ENCODE assay signal across 34 cellular contexts in genomic region chr10:33600381-33600780, GRCh38.
DNase-seq lines count a peak whose midpoint lies in the region; ATAC-seq and TF ChIP-seq lines count a peak whose summit lies in the region.
"Had no signal": no experiment of that assay in that cellular context is flagged by ENCODE, and none has a peak within 500 bp of the region (broad histone marks: within the 10 kb centered on the region; RNA-seq: fewer than 3 reads in every experiment).

No MANE protein-coding gene starts in this region.

- no peak for ATAC-seq in stimulated activated effector memory CD8-positive, alpha-beta T cell treated with anti-CD3 and anti-CD28 coated beads, Interleukin-12 subunit alpha, Interleukin-12 subunit beta, amount 100 ng/mL, for 72 hours
- ATAC-seq: gastroesophageal sphincter; GM12878; left lobe of liver; right lobe of liver; stimulated activated memory B cell treated with anti-CD40 and anti-IgM and Interleukin-4, amounts not matched to agents 10 μg/mL and 1 μg/mL and 100 μg/mL, for 72 hours; upper lobe of right lung had no signal

- H3K9me3 ChIP-seq in adipocyte (ENCODE audit: control insufficient read depth, low read length), result peaks cover 14% of the 10 kb centered on the region
- H3K9me3 ChIP-seq: gastroesophageal sphincter, Peyer's patch, right lobe of liver, SJCRH30, upper lobe of right lung had no signal

- H3K4me3 ChIP-seq in adipocyte (ENCODE audit: low read length), result no peak overlapping the region
- no peak overlapping the region for H3K4me3 ChIP-seq in retinal pigment epithelial cell (ENCODE audit: low read length)
- H3K4me3 ChIP-seq: gastroesophageal sphincter, GM12878, neural progenitor cell, Peyer's patch, right lobe of liver, SJCRH30, upper lobe of right lung had no signal

- peaks cover 13% of the 10 kb centered on the region for H3K4me1 Mint-ChIP-seq in HFFc6 (ENCODE audit: low read depth)
- no peaks in the 10 kb centered on the region for H3K4me1 Mint-ChIP-seq in stimulated activated effector memory CD8-positive, alpha-beta T cell treated with anti-CD3 and anti-CD28 coated beads, Interleukin-12 subunit alpha, Interleukin-12 subunit beta, amount 100 ng/mL, for 72 hours
- H3K4me1 Mint-ChIP-seq: activated CD4-positive, alpha-beta memory T cell treated with anti-CD3 and anti-CD28 coated beads, Interleukin-2, amount 10 ng/mL, durations not matched to agents 7 days and 5 days; brain; neural progenitor cell; stimulated activated memory B cell treated with anti-CD40 and anti-IgM and Interleukin-4, amounts not matched to agents 10 μg/mL and 1 μg/mL and 100 μg/mL, for 72 hours had no signal

- no peak overlapping the region for H3K9ac ChIP-seq in adipocyte (ENCODE audit: low read length)
- H3K9ac ChIP-seq: neural progenitor cell had no signal

- no peaks in the 10 kb centered on the region for H3K36me3 ChIP-seq in adipocyte (ENCODE audit: control insufficient read depth, insufficient read depth, low read length, severe bottlenecking)
- H3K36me3 ChIP-seq: gastroesophageal sphincter, neural progenitor cell, Peyer's patch, right lobe of liver, SJCRH30, upper lobe of right lung had no signal

- DNase-seq in HFFc6 (peak; percentile 27), adipocyte (ENCODE audit: low read depth) (peak; percentile 31), fibroblast of peridontal ligament (ENCODE audit: extremely low read depth) (peak; percentile 38), retinal pigment epithelial cell (ENCODE audit: low read depth) (peak; percentile 0), NCI-H2171 treated with DMSO at 0.1 percent for 48 hours (lab: John Stamatoyannopoulos, UW) (no peak)
- DNase-seq in activated CD4-positive, CD25-positive, alpha-beta regulatory T cell (lab: John Stamatoyannopoulos, UW), result no peak
- no peak for DNase-seq in stimulated activated effector memory CD8-positive, alpha-beta T cell treated with anti-CD3 and anti-CD28 coated beads, Interleukin-12 subunit alpha, Interleukin-12 subunit beta, amount 100 ng/mL, for 72 hours (ENCODE audit: low spot score in 2 of 2)
- DNase-seq: activated CD4-positive, alpha-beta memory T cell treated with anti-CD3 and anti-CD28 coated beads, Interleukin-2, amount 10 ng/mL, durations not matched to agents 7 days and 5 days; activated CD4-positive, alpha-beta T cell treated with anti-CD3 and anti-CD28 coated beads for 1 hour; C1 segment of cervical spinal cord; DND-41; effector CD8-positive, alpha-beta T cell; erythroblast; GOT3; hippocampal formation; mesendoderm; NCI-H1694; NCI-H2171; NCI-H526 treated with DMSO at 0.1 percent for 48 hours; Peyer's patch; right lobe of liver; SJCRH30; stimulated activated CD4-positive, alpha-beta T cell treated with anti-CD3 and anti-CD28 coated beads, Interleukin-4, amount 100 ng/mL, for 24 hours; substantia nigra; T-helper 1 cell; upper lobe of right lung had no signal

- no peaks in the 10 kb centered on the region for H3K4me1 ChIP-seq in adipocyte (ENCODE audit: control insufficient read depth, insufficient read depth, low read length)
- H3K4me1 ChIP-seq: gastroesophageal sphincter, neural progenitor cell, Peyer's patch, right lobe of liver, SJCRH30, upper lobe of right lung had no signal

- H3K27ac Mint-ChIP-seq in HFFc6, result no peak overlapping the region
- H3K27ac Mint-ChIP-seq in stimulated activated effector memory CD8-positive, alpha-beta T cell treated with anti-CD3 and anti-CD28 coated beads, Interleukin-12 subunit alpha, Interleukin-12 subunit beta, amount 100 ng/mL, for 72 hours, result no peak overlapping the region
- H3K27ac Mint-ChIP-seq: activated CD4-positive, alpha-beta memory T cell treated with anti-CD3 and anti-CD28 coated beads, Interleukin-2, amount 10 ng/mL, durations not matched to agents 7 days and 5 days; activated naive CD8-positive, alpha-beta T cell; activated T-helper 2 cell treated with anti-CD3 and anti-CD28 coated beads, Interferon-gamma antibody, Interleukin-2, Interleukin-4, amounts not matched to agents 10 μg/mL and 5 μg/mL and 100 μg/mL, durations not matched to agents 14 hours and 24 hours and 36 hours; brain; neural progenitor cell; stimulated activated memory B cell treated with anti-CD40 and anti-IgM and Interleukin-4, amounts not matched to agents 10 μg/mL and 1 μg/mL and 100 μg/mL, for 72 hours had no signal

- H3K27me3 Mint-ChIP-seq in HFFc6 (ENCODE audit: insufficient read depth), result peaks cover 3% of the 10 kb centered on the region
- H3K27me3 Mint-ChIP-seq: stimulated activated memory B cell treated with anti-CD40 and anti-IgM and Interleukin-4, amounts not matched to agents 10 μg/mL and 1 μg/mL and 100 μg/mL, for 72 hours had no signal

- H3K4me3 Mint-ChIP-seq in HFFc6, result no peak overlapping the region
- H3K4me3 Mint-ChIP-seq in stimulated activated effector memory CD8-positive, alpha-beta T cell treated with anti-CD3 and anti-CD28 coated beads, Interleukin-12 subunit alpha, Interleukin-12 subunit beta, amount 100 ng/mL, for 72 hours, result no peak overlapping the region
- H3K4me3 Mint-ChIP-seq: activated CD4-positive, alpha-beta memory T cell treated with anti-CD3 and anti-CD28 coated beads, Interleukin-2, amount 10 ng/mL, durations not matched to agents 7 days and 5 days; activated naive CD8-positive, alpha-beta T cell; brain; neural progenitor cell; stimulated activated memory B cell treated with anti-CD40 and anti-IgM and Interleukin-4, amounts not matched to agents 10 μg/mL and 1 μg/mL and 100 μg/mL, for 72 hours had no signal

- H3K36me3 Mint-ChIP-seq in HFFc6 (ENCODE audit: low read depth), result peaks cover 4% of the 10 kb centered on the region; the same call in 1 of the 2 replicates
- H3K36me3 Mint-ChIP-seq in stimulated activated effector memory CD8-positive, alpha-beta T cell treated with anti-CD3 and anti-CD28 coated beads, Interleukin-12 subunit alpha, Interleukin-12 subunit beta, amount 100 ng/mL, for 72 hours, result no peaks in the 10 kb centered on the region
- H3K36me3 Mint-ChIP-seq: activated naive CD8-positive, alpha-beta T cell; brain; neural progenitor cell; stimulated activated memory B cell treated with anti-CD40 and anti-IgM and Interleukin-4, amounts not matched to agents 10 μg/mL and 1 μg/mL and 100 μg/mL, for 72 hours had no signal

- no peaks in the 10 kb centered on the region for H3K9me3 Mint-ChIP-seq in HFFc6
- peaks cover 8% of the 10 kb centered on the region for H3K9me3 Mint-ChIP-seq in stimulated activated effector memory CD8-positive, alpha-beta T cell treated with anti-CD3 and anti-CD28 coated beads, Interleukin-12 subunit alpha, Interleukin-12 subunit beta, amount 100 ng/mL, for 72 hours

- TF ChIP-seq CTCF in HFFc6 (IDR thresholded peaks at IDR 0.05) (no peak), retinal pigment epithelial cell (conservative IDR thresholded peaks at IDR 0.05; ENCODE audit: low read depth, low read length) (no peak)

- no peaks in the 10 kb centered on the region for H3K27me3 ChIP-seq in adipocyte (replicated peaks; ENCODE audit: control insufficient read depth, insufficient read depth, low read length)
- H3K27me3 ChIP-seq: gastroesophageal sphincter, neural progenitor cell, Peyer's patch, right lobe of liver, SJCRH30, upper lobe of right lung had no signal

Comparison
In these comparisons a context has a peak if more than half of its experiments do, and no peak if none do; other contexts are left out.
1. DNase-seq: peak in HFFc6 (single experiment), adipocyte (single experiment), fibroblast of peridontal ligament (single experiment) and retinal pigment epithelial cell (single experiment); none in activated CD4-positive, CD25-positive, alpha-beta regulatory T cell (0 of 4), stimulated activated effector memory CD8-positive, alpha-beta T cell treated with anti-CD3 and anti-CD28 coated beads, Interleukin-12 subunit alpha, Interleukin-12 subunit beta, amount 100 ng/mL, for 72 hours (0 of 2) and NCI-H2171 treated with DMSO at 0.1 percent for 48 hours (single experiment).